ENCODE assay signal across 20 cellular contexts in genomic region chr10:64636461-64636860, GRCh38.
DNase-seq lines count a peak whose midpoint lies in the region; ATAC-seq, FAIRE-seq and TF ChIP-seq lines count a peak whose summit lies in the region.
"Had no signal": no experiment of that assay in that cellular context is flagged by ENCODE, and none has a peak within 500 bp of the region (broad histone marks: within the 10 kb centered on the region; RNA-seq: fewer than 3 reads in every experiment).

No MANE protein-coding gene starts in this region.

- CTCF ChIA-PET in K562 (lab: Yijun Ruan, JAX; ENCODE audit: low intra/inter-chr PET ratio) = no interaction called here

- H3K36me3 ChIP-seq in K562 (ENCODE audit: control insufficient read depth, insufficient read depth, low read length) (no peaks in the 10 kb centered on the region), spleen (no peaks in the 10 kb centered on the region)

- BruUV-seq in K562 (replicated peaks; lab: Mats Ljungman, UMichigan) = no TSS peak

- peak overlapping the region; percentile 62 for H3K27ac Mint-ChIP-seq in nephron progenitor cell
- H3K27ac Mint-ChIP-seq: HFFc6 had no signal

- no peak for TF ChIP-seq POLR2A in K562 (conservative IDR thresholded peaks at IDR 0.05)
- TF ChIP-seq POLR2A in spleen (IDR thresholded peaks at IDR 0.05) = no peak

- TF ChIP-seq CTCF in K562 (IDR thresholded peaks at IDR 0.05 in 2 of 3, conservative IDR thresholded peaks at IDR 0.05 in 1 of 3; ENCODE audit: insufficient read depth in 2 of 3, low read depth in 1 of 3, low read length in 3 of 3) (no peak), nephron progenitor cell (IDR thresholded peaks at IDR 0.05) (no peak), spleen (IDR thresholded peaks at IDR 0.05 in 8 of 11, conservative IDR thresholded peaks at IDR 0.05 in 3 of 11) (no peak)

- no peaks in the 10 kb centered on the region for H3K27me3 Mint-ChIP-seq in nephron progenitor cell (ENCODE audit: low read depth, poor library complexity)

- no peaks in the 10 kb centered on the region for H3K79me2 ChIP-seq in K562 (ENCODE audit: control insufficient read depth, insufficient read depth, low read length)

- no peaks in the 10 kb centered on the region for H3K4me1 Mint-ChIP-seq in nephron progenitor cell

- POLR2A ChIA-PET in K562 (lab: Yijun Ruan, JAX) = no interaction called here

- H4K20me1 ChIP-seq in K562 (replicated peaks; ENCODE audit: control insufficient read depth, insufficient read depth, low read length) = no peaks in the 10 kb centered on the region

- H2AFZ ChIP-seq in K562 (ENCODE audit: low read depth, low read length) = peak overlapping the region; percentile 5; the same call in 1 of the 2 replicates

- H3K4me2 ChIP-seq in K562 (ENCODE audit: insufficient read depth, low read length) = no peak overlapping the region

- no peak overlapping the region for H3K9ac ChIP-seq in K562 (ENCODE audit: insufficient read depth in 1 of 2, low read depth in 2 of 2, low read length in 2 of 2)

- H3K4me3 ChIP-seq in K562 = no peak overlapping the region
- H3K4me3 ChIP-seq in spleen = no peak overlapping the region

- H3K4me3 Mint-ChIP-seq in nephron progenitor cell = no peak overlapping the region
- H3K4me3 Mint-ChIP-seq: HFFc6 had no signal

- no peak for TF ChIP-seq EP300 in K562 (IDR thresholded peaks at IDR 0.05; ENCODE audit: low read length)

- no peak for FAIRE-seq in K562 (lab: Jason Lieb, UNC)
- FAIRE-seq: H54, HepG2 had no signal

- ATAC-seq in K562 (no peak), GM18870 (IDR thresholded peaks at IDR 0.05; ENCODE audit: unreplicated experiment) (no peak)
- ATAC-seq: HepG2 had no signal

- H3K9me3 ChIP-seq in K562 (replicated peaks; ENCODE audit: control insufficient read depth, insufficient read depth, low read depth, low read length) = no peaks in the 10 kb centered on the region
- H3K9me3 ChIP-seq in spleen = no peaks in the 10 kb centered on the region

- H3K4me1 ChIP-seq in K562 (replicated peaks in 1 of 2; ENCODE audit: control insufficient read depth in 2 of 2, insufficient read depth in 2 of 2, low read length in 2 of 2) (no peaks in the 10 kb centered on the region), spleen (no peaks in the 10 kb centered on the region)

- H3K36me3 Mint-ChIP-seq in nephron progenitor cell (ENCODE audit: low read depth) = no peaks in the 10 kb centered on the region

- H3K9me1 ChIP-seq in K562 (ENCODE audit: control insufficient read depth, insufficient read depth, low read length) = no peaks in the 10 kb centered on the region

- no peak overlapping the region for H3K27ac ChIP-seq in K562 (ENCODE audit: extremely low read depth, low read depth, low read length)
- peak overlapping the region; percentile 88 for H3K27ac ChIP-seq in temporal lobe (ENCODE audit: low read depth, low read length)
- no peak overlapping the region for H3K27ac ChIP-seq in spleen
- H3K27ac ChIP-seq: C4-2B had no signal

- 18% methylated on average over 3 of the region's 3 CpGs for WGBS in K562 (ENCODE audit: insufficient coverage, low coverage, missing lambda C conversion rate)
- 76 to 86% (median 81%) methylated on average over 3 of the region's 3 CpGs for WGBS in spleen, 5 donors

- H3K9me3 Mint-ChIP-seq in nephron progenitor cell = no peaks in the 10 kb centered on the region

- in situ Hi-C loops in K562 (cut with MboI) = no loop called here

- intact Hi-C loops in K562 (cut with micrococcal nuclease) (no loop called here), spleen (cut with DNase I; ENCODE audit: low total_unique reads) (no loop called here)

- DNase-seq in K562 (ENCODE audit: extremely low read depth in 1 of 4, low spot score in 3 of 4) (no peak), globus pallidus (ENCODE audit: low spot score) (peak; percentile 94), nephron progenitor cell (no peak), NOMO-1 (lab: John Stamatoyannopoulos, UW; ENCODE audit: unreplicated experiment in 2 of 2) (no peak), spleen (no peak), GF-D8 (lab: John Stamatoyannopoulos, UW) (no peak)
- DNase-seq: ACHN, DMS79 treated with DMSO at 0.1 percent for 48 hours, HFFc6, KG1, MV-4-11, NCI-H1417, NCI-H1930, NCI-H345, NCI-H524 treated with DMSO at 0.1 percent for 48 hours had no signal

- no peak for TF ChIP-seq RAD21 in K562 (CRISPR knock-in tag; conservative IDR thresholded peaks at IDR 0.05 in 1 of 2, IDR thresholded peaks at IDR 0.05 in 1 of 2)

- H3K27me3 ChIP-seq in K562 (ENCODE audit: control insufficient read depth in 2 of 2, insufficient read depth in 2 of 2, low read length in 2 of 2) (no peaks in the 10 kb centered on the region), spleen (replicated peaks in 1 of 7) (no peaks in the 10 kb centered on the region)

TF ChIP-seq in K562, 482 proteins besides CTCF, POLR2A, EP300 and RAD21:
- no peak for TF ChIP-seq HES1 (IDR thresholded peaks at IDR 0.05; ENCODE audit: low read depth)
TF ChIP-seq in K562: peak in this region for 0.
